Comparison of ENCODE assay signal across 25 cellular contexts in genomic region chr13:74978596-74978995, GRCh38.
A peak's percentile ranks its signal among the peaks of the same experiment; 100 is the strongest.
DNase-seq lines count a peak whose midpoint lies in the region; ATAC-seq and TF ChIP-seq lines count a peak whose summit lies in the region.
"Had no signal": no experiment of that assay in that cellular context is flagged by ENCODE, and none has a peak within 500 bp of the region (broad histone marks: within the 10 kb centered on the region; RNA-seq: fewer than 3 reads in every experiment).

No MANE protein-coding gene starts in this region.

- H3K27ac Mint-ChIP-seq in MCF 10A (ENCODE audit: low read depth, unreplicated experiment), result no peak overlapping the region
- no peak overlapping the region for H3K27ac Mint-ChIP-seq in T-helper 17 cell
- H3K27ac Mint-ChIP-seq: activated CD4-positive, alpha-beta memory T cell treated with anti-CD3 and anti-CD28 coated beads for 36 hours; T-cell had no signal

- peak; percentile 10 for DNase-seq in MCF 10A (ENCODE audit: unreplicated experiment)
- DNase-seq in breast epithelium (ENCODE audit: low spot score in 2 of 2), result no peak
- peak; percentile 86 for DNase-seq in kidney epithelial cell (ENCODE audit: low read depth)
- DNase-seq in stomach, result no peak
- DNase-seq in ovary, result no peak
- no peak for DNase-seq in T-helper 17 cell
- DNase-seq in GM13977 (ENCODE audit: low spot score), result no peak
- DNase-seq: activated CD4-positive, alpha-beta memory T cell treated with anti-CD3 and anti-CD28 coated beads for 36 hours; activated gamma-delta T cell; activated T-cell treated with anti-CD3 and anti-CD28 coated beads for 4 hours; brain microvascular endothelial cell; glutamatergic neuron; GM23248; KBM-7; NCI-H2081; NCI-H526; occipital lobe; right cardiac atrium; SHP77 treated with DMSO at 0.1 percent for 48 hours; stimulated activated CD4-positive, alpha-beta T cell treated with anti-CD3 and anti-CD28 coated beads, Interleukin-12 subunit alpha, Interleukin-12 subunit beta, amount 100 ng/mL, for 4 hours; stimulated activated CD8-positive, alpha-beta memory T cell treated with anti-CD3 and anti-CD28 coated beads, Interleukin-4, amount 100 ng/mL, for 48 hours; T-cell had no signal

- intact Hi-C loops in MCF 10A (cut with micrococcal nuclease), result no loop called here
- intact Hi-C loops in breast epithelium (cut with DNase I; ENCODE audit: low total_unique reads), result no loop called here
- intact Hi-C loops in stomach (cut with DNase I; ENCODE audit: low total_unique reads), result no loop called here
- intact Hi-C loops in ovary (cut with DNase I), result no loop called here

- POLR2A ChIA-PET in MCF 10A (lab: Yijun Ruan, JAX), result interaction anchor here (0.6 kb wide), 1 partner anchor 22 kb away, joined by 3 read pairs; no protein-coding TSS in a partner anchor

- CTCF ChIA-PET in MCF 10A (lab: Yijun Ruan, JAX), result interaction anchor here (0.7 kb wide), 1 partner anchor 23 kb away, joined by 3 read pairs; no protein-coding TSS in a partner anchor

- H3K27me3 Mint-ChIP-seq in MCF 10A (ENCODE audit: insufficient read depth, unreplicated experiment) (no peaks in the 10 kb centered on the region), T-helper 17 cell (peaks cover 36% of the 10 kb centered on the region)

- no peak for TF ChIP-seq EP300 in stomach (IDR thresholded peaks at IDR 0.05)
- TF ChIP-seq EP300 in ovary (IDR thresholded peaks at IDR 0.05), result no peak

- H3K27me3 ChIP-seq in breast epithelium (no peaks in the 10 kb centered on the region), kidney epithelial cell (ENCODE audit: control insufficient read depth, insufficient read depth, low read length) (no peaks in the 10 kb centered on the region), stomach (no peaks in the 10 kb centered on the region), ovary (no peaks in the 10 kb centered on the region)
- H3K27me3 ChIP-seq: brain microvascular endothelial cell had no signal

- no peak for ATAC-seq in T-helper 17 cell
- ATAC-seq: right cardiac atrium, T-cell had no signal

- H3K36me3 ChIP-seq in breast epithelium (no peaks in the 10 kb centered on the region), kidney epithelial cell (ENCODE audit: control insufficient read depth, insufficient read depth, low read length) (no peaks in the 10 kb centered on the region), stomach (no peaks in the 10 kb centered on the region), ovary (no peaks in the 10 kb centered on the region)
- H3K36me3 ChIP-seq: brain microvascular endothelial cell had no signal

- H3K27ac ChIP-seq in breast epithelium, result no peak overlapping the region
- peak overlapping the region; percentile 50 for H3K27ac ChIP-seq in VCaP
- H3K27ac ChIP-seq in stomach, result no peak overlapping the region
- H3K27ac ChIP-seq in ovary, result no peak overlapping the region
- H3K27ac ChIP-seq: brain microvascular endothelial cell, C4-2B, coronary artery, GM23248 had no signal

- no peak overlapping the region for H3K4me3 Mint-ChIP-seq in MCF 10A (ENCODE audit: unreplicated experiment)
- no peak overlapping the region for H3K4me3 Mint-ChIP-seq in T-helper 17 cell
- H3K4me3 Mint-ChIP-seq: activated CD4-positive, alpha-beta memory T cell treated with anti-CD3 and anti-CD28 coated beads for 36 hours; T-cell had no signal

- TF ChIP-seq CTCF in MCF 10A (IDR thresholded peaks at IDR 0.05; ENCODE audit: unreplicated experiment) (no peak), breast epithelium (IDR thresholded peaks at IDR 0.05) (no peak), VCaP (conservative IDR thresholded peaks at IDR 0.05) (no peak), kidney epithelial cell (IDR thresholded peaks at IDR 0.05; ENCODE audit: insufficient read depth, low read length, poor library complexity, severe bottlenecking) (no peak), stomach (IDR thresholded peaks at IDR 0.05) (no peak), ovary (IDR thresholded peaks at IDR 0.05) (no peak), GM13977 (IDR thresholded peaks at IDR 0.05; ENCODE audit: extremely low read depth, insufficient read depth, missing control alignments) (no peak)

- H3K9me3 ChIP-seq in breast epithelium, result no peaks in the 10 kb centered on the region
- H3K9me3 ChIP-seq in stomach, result no peaks in the 10 kb centered on the region
- no peaks in the 10 kb centered on the region for H3K9me3 ChIP-seq in ovary
- H3K9me3 ChIP-seq in T-helper 17 cell (ENCODE audit: control insufficient read depth, low read length, poor library complexity, severe bottlenecking), result no peaks in the 10 kb centered on the region

- no peaks in the 10 kb centered on the region for H3K36me3 Mint-ChIP-seq in MCF 10A (ENCODE audit: insufficient read depth, unreplicated experiment)
- H3K36me3 Mint-ChIP-seq in T-helper 17 cell (ENCODE audit: low read depth), result peaks cover 4% of the 10 kb centered on the region
- H3K36me3 Mint-ChIP-seq: activated CD4-positive, alpha-beta memory T cell treated with anti-CD3 and anti-CD28 coated beads for 36 hours; T-cell had no signal

- TF ChIP-seq POLR2A in breast epithelium (IDR thresholded peaks at IDR 0.05), result no peak
- TF ChIP-seq POLR2A in stomach (IDR thresholded peaks at IDR 0.05), result no peak
- TF ChIP-seq POLR2A in ovary (IDR thresholded peaks at IDR 0.05), result no peak

- in situ Hi-C loops in GM13977 (cut with MboI; ENCODE audit: low pct_unique_long_range_greater_than_20kb, low sequenced_read_pairs, unreplicated experiment), result no loop called here

- H3K9me3 Mint-ChIP-seq in MCF 10A (ENCODE audit: unreplicated experiment), result no peaks in the 10 kb centered on the region
- H3K9me3 Mint-ChIP-seq: activated CD4-positive, alpha-beta memory T cell treated with anti-CD3 and anti-CD28 coated beads for 36 hours; T-cell had no signal

- H3K4me1 ChIP-seq in breast epithelium (no peaks in the 10 kb centered on the region), stomach (no peaks in the 10 kb centered on the region), ovary (ENCODE audit: insufficient read depth) (no peaks in the 10 kb centered on the region)

- H3K4me1 Mint-ChIP-seq in MCF 10A (ENCODE audit: insufficient read depth, unreplicated experiment), result peaks cover 5% of the 10 kb centered on the region
- H3K4me1 Mint-ChIP-seq in T-helper 17 cell, result peaks cover 5% of the 10 kb centered on the region

- WGBS in stomach, 5 donors, result 60 to 71% (median 69%) methylated on average over 6 of the region's 6 CpGs
- WGBS in ovary, 3 donors, result 78 to 81% (median 79%) methylated on average over 6 of the region's 6 CpGs

- H3K4me3 ChIP-seq in breast epithelium (no peak overlapping the region), kidney epithelial cell (ENCODE audit: low read depth, low read length) (no peak overlapping the region), stomach (no peak overlapping the region), ovary (no peak overlapping the region)
- H3K4me3 ChIP-seq: coronary artery, GM23248 had no signal

- BruUV-seq in MCF 10A (replicated peaks; lab: Mats Ljungman, UMichigan), result no TSS peak

Comparison
In these comparisons a context has a peak if more than half of its experiments do, and no peak if none do; other contexts are left out.
1. DNase-seq: peak in MCF 10A (single experiment) and kidney epithelial cell (single experiment); none in breast epithelium (0 of 2), stomach (single experiment), ovary (0 of 5), T-helper 17 cell (0 of 3) and GM13977 (single experiment).